Comparison of ENCODE assay signal across 24 cellular contexts in the genomic region with DNA sequence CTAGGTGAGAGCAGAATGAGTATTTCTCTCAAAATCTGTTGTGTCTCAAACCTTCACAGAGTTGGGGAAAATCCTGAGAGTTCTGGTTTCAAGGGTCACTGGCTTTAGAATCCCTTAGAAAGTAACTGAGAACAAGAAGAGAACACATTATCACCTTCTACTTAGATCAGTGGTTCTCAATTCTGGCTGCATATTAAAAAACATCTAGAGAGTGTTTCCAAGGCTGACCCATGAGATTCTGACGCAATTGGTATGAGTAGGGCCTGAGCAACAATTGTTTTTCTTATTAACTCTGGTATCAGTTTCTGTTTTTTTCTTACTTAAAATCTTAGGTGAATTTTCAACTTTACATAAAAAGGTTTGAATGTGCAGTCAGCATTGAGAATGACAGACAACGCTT.
DNase-seq lines count a peak whose midpoint lies in the region; ATAC-seq, FAIRE-seq and TF ChIP-seq lines count a peak whose summit lies in the region.
"Had no signal": no experiment of that assay in that cellular context is flagged by ENCODE, and none has a peak within 500 bp of the region (broad histone marks: within the 10 kb centered on the region; RNA-seq: fewer than 3 reads in every experiment).

No MANE protein-coding gene starts in this region.

- ATAC-seq in sciatic nerve, result peak; percentile 67
- no peak for ATAC-seq in HG03439 (IDR thresholded peaks at IDR 0.05; ENCODE audit: unreplicated experiment)
- ATAC-seq: HCT116 had no signal

- TF ChIP-seq CTCF in OCI-LY3 (IDR thresholded peaks at IDR 0.05; ENCODE audit: low read depth, low read length) (no peak), testis (IDR thresholded peaks at IDR 0.05) (no peak), thyroid gland (IDR thresholded peaks at IDR 0.05) (no peak)

- peak; percentile 31 for FAIRE-seq in colon (lab: Jason Lieb, UNC)
- FAIRE-seq: A204.1, D721Med, GM12891, GM18507, H1 had no signal

- no peak for DNase-seq in sciatic nerve (ENCODE audit: low spot score)
- DNase-seq in testis, result no peak
- no peak for DNase-seq in AML-193 (lab: John Stamatoyannopoulos, UW)
- no peak for DNase-seq in thyroid gland
- DNase-seq: BE2C; CD4-positive, alpha-beta T cell; CD8-positive, alpha-beta memory T cell; DMS 273 treated with DMSO at 0.1 percent for 48 hours; DMS79; EL; GDM1; GM23248; H9 had no signal

- H3K4me3 ChIP-seq in OCI-LY3 (ENCODE audit: low read length), result no peak overlapping the region
- H3K4me3 ChIP-seq in testis, result no peak overlapping the region
- no peak overlapping the region for H3K4me3 ChIP-seq in thyroid gland (replicated peaks in 1 of 3)
- H3K4me3 ChIP-seq: BLaER1 treated with 17β-estradiol and CSF1 and Interleukin-3, amounts not matched to agents 10 nM and 100 nM; GM23248 had no signal

- intact Hi-C loops in sciatic nerve (cut with DNase I), result no loop called here
- intact Hi-C loops in testis (cut with DNase I; ENCODE audit: low total_unique reads), result no loop called here
- intact Hi-C loops in thyroid gland (cut with DNase I), result no loop called here

- H2AFZ ChIP-seq in OCI-LY3 (ENCODE audit: low read depth, low read length), result no peak overlapping the region
- H2AFZ ChIP-seq: GM23248 had no signal

- H3K36me3 ChIP-seq in OCI-LY3 (replicated peaks; ENCODE audit: low read depth, low read length) (no peaks in the 10 kb centered on the region), testis (ENCODE audit: low read depth, missing control alignments) (no peaks in the 10 kb centered on the region), thyroid gland (no peaks in the 10 kb centered on the region)
- H3K36me3 ChIP-seq: BE2C; BLaER1 treated with 17β-estradiol and CSF1 and Interleukin-3, amounts not matched to agents 10 nM and 100 nM had no signal

- 53 to 69% methylated on average over 2 of the region's 2 CpGs for WGBS in testis, 2 donors
- WGBS in thyroid gland, 2 donors, result 87 to 89% methylated on average over 2 of the region's 2 CpGs

- TF ChIP-seq POLR2A in testis (IDR thresholded peaks at IDR 0.05) (no peak), thyroid gland (IDR thresholded peaks at IDR 0.05) (no peak)

- H3K9ac ChIP-seq in OCI-LY3 (ENCODE audit: low read length), result no peak overlapping the region
- H3K9ac ChIP-seq: BLaER1 treated with 17β-estradiol and CSF1 and Interleukin-3, amounts not matched to agents 10 nM and 100 nM; GM23248 had no signal

- H3K9me3 ChIP-seq in OCI-LY3 (ENCODE audit: insufficient read depth, low read length) (no peaks in the 10 kb centered on the region), testis (no peaks in the 10 kb centered on the region), thyroid gland (no peaks in the 10 kb centered on the region)
- H3K9me3 ChIP-seq: BE2C; BLaER1 treated with 17β-estradiol and CSF1 and Interleukin-3, amounts not matched to agents 10 nM and 100 nM had no signal

- H3K27ac ChIP-seq in OCI-LY3 (ENCODE audit: low read length) (peak overlapping the region; percentile 74), testis (peak overlapping the region; percentile 31 to 68), thyroid gland (no peak overlapping the region)
- H3K27ac ChIP-seq: 22Rv1; BLaER1 treated with 17β-estradiol and CSF1 and Interleukin-3, amounts not matched to agents 10 nM and 100 nM; GM23248 had no signal

- no peaks in the 10 kb centered on the region for H4K20me1 ChIP-seq in OCI-LY3 (ENCODE audit: insufficient read depth, low read length)

- peak overlapping the region; percentile 33 for H3K4me2 ChIP-seq in OCI-LY3 (ENCODE audit: low read length)
- H3K4me2 ChIP-seq: BLaER1 treated with 17β-estradiol and CSF1 and Interleukin-3, amounts not matched to agents 10 nM and 100 nM had no signal

- H3K4me1 ChIP-seq in OCI-LY3 (ENCODE audit: low read length) (peaks cover 49% of the 10 kb centered on the region), testis (no peaks in the 10 kb centered on the region), thyroid gland (no peaks in the 10 kb centered on the region)
- H3K4me1 ChIP-seq: BE2C had no signal

- no peaks in the 10 kb centered on the region for H3K79me2 ChIP-seq in OCI-LY3 (ENCODE audit: low read length)

- no peaks in the 10 kb centered on the region for H3K27me3 ChIP-seq in OCI-LY3 (ENCODE audit: low read depth, low read length)
- no peaks in the 10 kb centered on the region for H3K27me3 ChIP-seq in testis
- no peaks in the 10 kb centered on the region for H3K27me3 ChIP-seq in thyroid gland
- H3K27me3 ChIP-seq: BE2C had no signal

Comparison
In these comparisons a context has a peak if more than half of its experiments do, and no peak if none do; other contexts are left out.
1. H3K27ac ChIP-seq: peak in OCI-LY3 (single experiment) and testis (2 of 2); none in thyroid gland (0 of 3).